In genomic region chr20:43183526-43183925, GRCh38 we compare ENCODE assay signal across 31 cellular contexts. TPM values are rescaled to one million over a fixed set of nuclear protein-coding genes. Genes with fewer than 3 reads are reported as not detected.
"Had no signal": no experiment of that assay in that cellular context is flagged by ENCODE, and none has a peak within 500 bp of the region (broad histone marks: within the 10 kb centered on the region; RNA-seq: fewer than 3 reads in every experiment).

No MANE protein-coding gene starts in this region.

- H3K27ac ChIP-seq: body of pancreas, esophagus muscularis mucosa, foreskin keratinocyte, gastroesophageal sphincter, WERI-Rb-1 had no signal

- H3K36me3 ChIP-seq: esophagus muscularis mucosa, gastroesophageal sphincter, WERI-Rb-1 had no signal

- H3K4me3 ChIP-seq: body of pancreas, esophagus muscularis mucosa, gastroesophageal sphincter had no signal

- H3K9me3 ChIP-seq: body of pancreas, esophagus muscularis mucosa, gastroesophageal sphincter had no signal

- ATAC-seq: activated CD4-positive, CD25-positive, alpha-beta regulatory T cell treated with anti-CD3 and anti-CD28 coated beads, Interleukin-2, amount 50 U/mL, for 24 hours; activated CD8-positive, alpha-beta T cell treated with anti-CD3 and anti-CD28 coated beads for 36 hours; activated T-cell treated with anti-CD3 and anti-CD28 coated beads, Interleukin-2, amount 50 U/mL, for 4 hours; activated T-helper 17 cell treated with anti-CD3 and anti-CD28 coated beads, Interleukin-2, amount 50 U/mL, for 72 hours; body of pancreas; effector memory CD8-positive, alpha-beta T cell; foreskin keratinocyte; gastroesophageal sphincter; T-helper 17 cell had no signal

- DNase-seq: activated B cell treated with CpG ODN at 0.5 μM for 24 hours; activated CD4-positive, alpha-beta T cell treated with anti-CD3 and anti-CD28 coated beads for 48 hours; activated CD4-positive, alpha-beta T cell treated with anti-CD3 and anti-CD28 coated beads, Interleukin-2, amount 50 U/mL, for 1 hour; activated CD4-positive, alpha-beta T cell treated with anti-CD3 and anti-CD28 coated beads, Interleukin-2, amount 50 U/mL, for 48 hours; activated CD8-positive, alpha-beta memory T cell treated with anti-CD3 and anti-CD28 coated beads for 24 hours; activated CD8-positive, alpha-beta T cell treated with anti-CD3 and anti-CD28 coated beads for 36 hours; activated effector memory CD4-positive, alpha-beta T cell treated with Interleukin-2 at 50 U/mL for 16 hours; activated gamma-delta T cell treated with Interleukin-2 at 50 U/mL for 16 hours; activated naive CD4-positive, alpha-beta T cell treated with anti-CD3 and anti-CD28 coated beads, Interleukin-2, amount 50 U/mL, for 16 hours; activated naive CD4-positive, alpha-beta T cell treated with Interleukin-2 at 50 U/mL for 16 hours; activated T-cell treated with anti-CD3 and anti-CD28 coated beads, Interleukin-2, amount 50 U/mL, for 4 hours; amygdala; aorta; body of pancreas; caudate nucleus; cortex of kidney; dermis blood vessel endothelial cell; effector CD4-positive, alpha-beta T cell; effector memory CD8-positive, alpha-beta T cell; erythroblast; foreskin keratinocyte; T-helper 1 cell; T-helper 17 cell; T1000; WERI-Rb-1 had no signal

- H3K4me1 ChIP-seq: foreskin keratinocyte had no signal

RNA-seq across cellular contexts. Expression of gene PTPRT, which starts 6.2 kb away (rescaled TPM):
- total RNA-seq: activated B cell treated with CpG ODN at 0.5 μM for 24 hours; activated CD8-positive, alpha-beta T cell treated with anti-CD3 and anti-CD28 coated beads for 36 hours; activated T-cell treated with anti-CD3 and anti-CD28 coated beads, Interleukin-2, amount 50 U/mL, for 4 hours; activated T-helper 17 cell treated with anti-CD3 and anti-CD28 coated beads, Interleukin-2, amount 50 U/mL, for 72 hours; chondrocyte; dermis blood vessel endothelial cell; foreskin keratinocyte; glomerular endothelial cell; T-helper 17 cell had no signal
- polyA plus RNA-seq: foreskin keratinocyte had no signal
